ENCODE assay signal across 1 cellular context in genomic region chr17:79857095-79857494, GRCh38.
TF ChIP-seq lines count a peak whose summit lies in the region.

No MANE protein-coding gene starts in this region.

TF ChIP-seq in HepG2, 621 proteins besides CTCF, POLR2A, EP300 and RAD21 (continued from another document):
- TF ChIP-seq CSRNP1 (CRISPR knock-in tag; IDR thresholded peaks at IDR 0.05): no peak
